In the genomic region with DNA sequence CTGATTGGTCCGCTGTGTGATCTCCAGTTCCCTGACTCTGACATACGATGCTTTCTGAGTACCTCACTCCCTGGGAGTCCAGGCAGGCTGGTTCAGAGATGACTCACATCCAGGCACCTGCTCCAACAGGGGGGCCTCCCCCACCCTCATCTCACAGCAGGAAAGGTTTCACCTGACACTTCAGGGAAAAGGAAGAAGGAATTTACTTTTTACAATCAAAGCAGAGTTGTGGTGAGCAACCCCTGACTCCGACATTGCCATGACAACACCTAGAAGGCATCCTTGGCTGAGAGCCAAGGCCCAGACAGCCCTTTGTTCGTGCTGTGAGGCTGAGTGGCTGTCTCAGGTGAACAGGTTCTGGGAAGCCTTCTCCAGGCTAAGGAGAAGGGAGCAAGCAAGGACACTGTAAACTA, we compare ENCODE assay signal across 11 cellular contexts.
DNase-seq lines count a peak whose midpoint lies in the region; ATAC-seq and TF ChIP-seq lines count a peak whose summit lies in the region.
"Had no signal": no experiment of that assay in that cellular context is flagged by ENCODE, and none has a peak within 500 bp of the region (broad histone marks: within the 10 kb centered on the region; RNA-seq: fewer than 3 reads in every experiment).

No MANE protein-coding gene starts in this region.

- no peak overlapping the region for H3K4me3 ChIP-seq in thyroid gland (replicated peaks in 1 of 3)
- no peak overlapping the region for H3K4me3 ChIP-seq in stomach
- H3K4me3 ChIP-seq in right cardiac atrium (ENCODE audit: low read length): no peak overlapping the region
- H3K4me3 ChIP-seq: skin epidermis had no signal

- intact Hi-C loops in thyroid gland (cut with DNase I): loop anchor here (10.0 kb wide), 1 partner anchor 475 kb away; no protein-coding TSS in a partner anchor
- intact Hi-C loops in stomach (cut with DNase I; ENCODE audit: low total_unique reads): no loop called here
- intact Hi-C loops in right cardiac atrium (cut with DNase I): no loop called here

- 20 to 34% methylated on average over 4 of the region's 4 CpGs for WGBS in thyroid gland, 2 donors
- 23 to 45% (median 27%) methylated on average over 2 to 4 of the region's 4 CpGs for WGBS in stomach, 5 donors
- 31% methylated on average over 4 of the region's 4 CpGs for WGBS in right cardiac atrium

- H3K36me3 ChIP-seq in thyroid gland (no peaks in the 10 kb centered on the region), stomach (no peaks in the 10 kb centered on the region)

- TF ChIP-seq POLR2A in thyroid gland (IDR thresholded peaks at IDR 0.05) (no peak), stomach (IDR thresholded peaks at IDR 0.05) (no peak)

- no peaks in the 10 kb centered on the region for H3K27me3 ChIP-seq in thyroid gland
- H3K27me3 ChIP-seq in stomach: peaks cover 0 to 15% (median 4%) of the 10 kb centered on the region in 3 donors
- peaks cover 2% of the 10 kb centered on the region for H3K27me3 ChIP-seq in right cardiac atrium (ENCODE audit: control insufficient read depth, insufficient read depth)

- H3K27ac ChIP-seq in thyroid gland (no peak overlapping the region), stomach (no peak overlapping the region), right cardiac atrium (ENCODE audit: low read length) (no peak overlapping the region)
- H3K27ac ChIP-seq: skin epidermis had no signal

- H3K9me3 ChIP-seq in thyroid gland (no peaks in the 10 kb centered on the region), stomach (no peaks in the 10 kb centered on the region), right cardiac atrium (ENCODE audit: control insufficient read depth, low read length) (no peaks in the 10 kb centered on the region)

- no peak for ATAC-seq in right cardiac atrium
- ATAC-seq: stimulated activated naive B cell treated with anti-CD40 and anti-IgM and Interleukin-4, amounts not matched to agents 10 μg/mL and 1 μg/mL and 100 μg/mL, for 72 hours had no signal

- TF ChIP-seq CTCF in thyroid gland (IDR thresholded peaks at IDR 0.05): no peak
- TF ChIP-seq CTCF in stomach (IDR thresholded peaks at IDR 0.05): no peak

- TF ChIP-seq EP300 in stomach (IDR thresholded peaks at IDR 0.05): no peak

- DNase-seq in SIG-M5 treated with dmso at 0.1 percent for 504 hours (lab: John Stamatoyannopoulos, UW; ENCODE audit: unreplicated experiment) (peak; percentile 10), SIG-M5 (lab: John Stamatoyannopoulos, UW) (no peak), NCI-H226 (peak; percentile 1), cerebellum (ENCODE audit: low spot score) (peak; percentile 18), thyroid gland (peak; percentile 14 to 18), stomach (no peak), NCI-H446 treated with DMSO at 0.1 percent for 48 hours (lab: John Stamatoyannopoulos, UW) (no peak), right cardiac atrium (no peak)
- DNase-seq: activated CD4-positive, CD25-positive, alpha-beta regulatory T cell treated with anti-CD3 and anti-CD28 coated beads, Interleukin-2, amount 50 U/mL, for 72 hours; stimulated activated naive B cell treated with anti-CD40 and anti-IgM and Interleukin-4, amounts not matched to agents 10 μg/mL and 1 μg/mL and 100 μg/mL, for 72 hours had no signal

- H3K4me1 ChIP-seq in thyroid gland: no peaks in the 10 kb centered on the region
- no peaks in the 10 kb centered on the region for H3K4me1 ChIP-seq in stomach
- H3K4me1 ChIP-seq in right cardiac atrium (ENCODE audit: control insufficient read depth, insufficient read depth, low read length): no peaks in the 10 kb centered on the region

Comparison
In these comparisons a context has a peak if more than half of its experiments do, and no peak if none do; other contexts are left out.
1. DNase-seq: peak in SIG-M5 treated with dmso at 0.1 percent for 504 hours (single experiment), NCI-H226 (single experiment), cerebellum (single experiment) and thyroid gland (2 of 2); none in SIG-M5 (single experiment), stomach (single experiment), NCI-H446 treated with DMSO at 0.1 percent for 48 hours (single experiment) and right cardiac atrium (0 of 3).